In genomic region chr3:152970851-152971250, GRCh38 we compare ENCODE assay signal across 1 cellular context.
TF ChIP-seq lines count a peak whose summit lies in the region.

No MANE protein-coding gene starts in this region.

TF ChIP-seq in HCT116, 20 proteins besides CTCF, POLR2A, EP300 and RAD21 (continued from another document):
- TF ChIP-seq, protein P1, sequence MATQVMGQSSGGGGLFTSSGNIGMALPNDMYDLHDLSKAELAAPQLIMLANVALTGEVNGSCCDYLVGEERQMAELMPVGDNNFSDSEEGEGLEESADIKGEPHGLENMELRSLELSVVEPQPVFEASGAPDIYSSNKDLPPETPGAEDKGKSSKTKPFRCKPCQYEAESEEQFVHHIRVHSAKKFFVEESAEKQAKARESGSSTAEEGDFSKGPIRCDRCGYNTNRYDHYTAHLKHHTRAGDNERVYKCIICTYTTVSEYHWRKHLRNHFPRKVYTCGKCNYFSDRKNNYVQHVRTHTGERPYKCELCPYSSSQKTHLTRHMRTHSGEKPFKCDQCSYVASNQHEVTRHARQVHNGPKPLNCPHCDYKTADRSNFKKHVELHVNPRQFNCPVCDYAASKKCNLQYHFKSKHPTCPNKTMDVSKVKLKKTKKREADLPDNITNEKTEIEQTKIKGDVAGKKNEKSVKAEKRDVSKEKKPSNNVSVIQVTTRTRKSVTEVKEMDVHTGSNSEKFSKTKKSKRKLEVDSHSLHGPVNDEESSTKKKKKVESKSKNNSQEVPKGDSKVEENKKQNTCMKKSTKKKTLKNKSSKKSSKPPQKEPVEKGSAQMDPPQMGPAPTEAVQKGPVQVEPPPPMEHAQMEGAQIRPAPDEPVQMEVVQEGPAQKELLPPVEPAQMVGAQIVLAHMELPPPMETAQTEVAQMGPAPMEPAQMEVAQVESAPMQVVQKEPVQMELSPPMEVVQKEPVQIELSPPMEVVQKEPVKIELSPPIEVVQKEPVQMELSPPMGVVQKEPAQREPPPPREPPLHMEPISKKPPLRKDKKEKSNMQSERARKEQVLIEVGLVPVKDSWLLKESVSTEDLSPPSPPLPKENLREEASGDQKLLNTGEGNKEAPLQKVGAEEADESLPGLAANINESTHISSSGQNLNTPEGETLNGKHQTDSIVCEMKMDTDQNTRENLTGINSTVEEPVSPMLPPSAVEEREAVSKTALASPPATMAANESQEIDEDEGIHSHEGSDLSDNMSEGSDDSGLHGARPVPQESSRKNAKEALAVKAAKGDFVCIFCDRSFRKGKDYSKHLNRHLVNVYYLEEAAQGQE (IDR thresholded peaks at IDR 0.05; ENCODE audit: low read depth): no peak
- no peak for TF ChIP-seq CEBPB (IDR thresholded peaks at IDR 0.05; ENCODE audit: low read depth)
- no peak for TF ChIP-seq ELF1 (IDR thresholded peaks at IDR 0.05; ENCODE audit: borderline replicate concordance, low read depth)
- no peak for TF ChIP-seq ZBTB33 (IDR thresholded peaks at IDR 0.05; ENCODE audit: extremely low read depth, insufficient replicate concordance, low read length)
- TF ChIP-seq, protein P2, sequence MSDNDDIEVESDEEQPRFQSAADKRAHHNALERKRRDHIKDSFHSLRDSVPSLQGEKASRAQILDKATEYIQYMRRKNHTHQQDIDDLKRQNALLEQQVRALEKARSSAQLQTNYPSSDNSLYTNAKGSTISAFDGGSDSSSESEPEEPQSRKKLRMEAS (IDR thresholded peaks at IDR 0.05): no peak
- no peak for TF ChIP-seq YY1 (IDR thresholded peaks at IDR 0.05; ENCODE audit: extremely low read depth, insufficient replicate concordance, low read depth, low read length)
- no peak for TF ChIP-seq ZNF274 (IDR thresholded peaks at IDR 0.05; ENCODE audit: low read depth, low read length)
- TF ChIP-seq EZH2phosphoT487 (IDR thresholded peaks at IDR 0.05; ENCODE audit: borderline replicate concordance): no peak
- no peak for TF ChIP-seq FOSL1 (IDR thresholded peaks at IDR 0.05; ENCODE audit: low read depth)
- TF ChIP-seq ZFX (IDR thresholded peaks at IDR 0.05): no peak
- no peak for TF ChIP-seq JUND (IDR thresholded peaks at IDR 0.05)
- TF ChIP-seq ATF3 (IDR thresholded peaks at IDR 0.05): no peak
